ENCODE assay signal across 8 cellular contexts in the genomic region with DNA sequence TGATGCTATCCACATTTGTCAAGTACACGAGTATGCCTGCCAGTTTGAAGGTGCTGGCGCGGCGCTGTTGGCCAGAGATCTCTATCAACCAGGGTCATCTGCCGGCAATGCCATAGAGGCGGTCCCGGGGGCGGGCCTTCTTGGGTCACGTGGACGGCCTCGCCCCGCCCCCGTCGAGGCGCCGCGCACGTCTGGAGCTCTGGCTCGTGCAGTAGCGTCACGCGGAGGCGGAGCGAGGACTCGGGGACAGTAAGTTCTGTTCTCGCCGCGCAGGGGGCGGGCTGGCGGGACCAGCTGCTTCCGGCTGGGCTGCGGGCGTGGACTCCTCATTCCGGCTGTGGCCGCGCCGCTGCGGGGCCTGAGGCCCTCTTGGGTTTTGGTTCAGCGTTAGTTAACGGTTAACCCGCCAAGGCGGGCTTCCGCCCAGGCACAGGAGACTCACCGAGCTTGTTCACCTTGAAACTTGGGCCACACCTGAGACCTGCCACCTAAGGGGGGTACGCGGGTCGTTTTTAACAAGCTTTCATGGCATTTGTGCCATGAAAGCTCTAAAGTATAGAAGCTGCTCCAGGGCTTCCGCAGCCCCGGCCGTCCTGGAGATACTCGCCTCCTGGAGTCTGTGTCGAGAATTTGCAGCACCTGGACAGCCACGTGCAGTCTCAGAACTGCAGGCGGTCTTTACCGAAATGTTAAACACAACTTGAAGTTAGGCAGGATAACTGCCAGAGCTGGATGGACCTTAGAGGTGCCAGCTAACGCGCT. TPM values are rescaled to one million over a fixed set of nuclear protein-coding genes. Genes with fewer than 3 reads are reported as not detected.
DNase-seq lines count a peak whose midpoint lies in the region; ATAC-seq lines count a peak whose summit lies in the region.

A gene (plus strand): TSS at position 209 of the 762 bp plus-strand sequence. CDS start 5,495 bp downstream, outside the sequence.

- WGBS in mesendoderm (ENCODE audit: extremely low coverage, insufficient coverage, low lambda C conversion rate) = no CpG with 5 or more reads among the region's 57 CpGs

- H3K4me3 ChIP-seq in endocrine pancreas (ENCODE audit: control insufficient read depth, insufficient read depth, low read length) (peak within 1 kb of the TSS; percentile 84), mesendoderm (ENCODE audit: low read length) (no peak within 1 kb of the TSS)

- H3K4ac ChIP-seq in mesendoderm (ENCODE audit: low read depth, low read length) = peak within 1 kb of the TSS; percentile 97

- DNase-seq in COR-L47 (lab: John Stamatoyannopoulos, UW) (peak; percentile 98), HS-27A (ENCODE audit: low read depth) (peak; percentile 64), NOMO-1 treated with DMSO at 0.1 percent for 48 hours (lab: John Stamatoyannopoulos, UW; ENCODE audit: unreplicated experiment) (peak; percentile 94), mesendoderm (peak; percentile 99)
- peak; percentile 83 for DNase-seq in activated CD8-positive, alpha-beta memory T cell treated with anti-CD3 and anti-CD28 coated beads, Interleukin-2, amount 50 U/mL, for 1 hour (ENCODE audit: extremely low read depth)
- peak; percentile 91 for DNase-seq in stimulated activated CD8-positive, alpha-beta memory T cell treated with anti-CD3 and anti-CD28 coated beads, Interleukin-12 subunit alpha, Interleukin-12 subunit beta, amount 100 ng/mL, for 4 hours (ENCODE audit: low read depth)

- H3K56ac ChIP-seq in mesendoderm (ENCODE audit: low read length) = peak within 1 kb of the TSS; percentile 85

- peak within 1 kb of the TSS; percentile 86 for H3K27ac ChIP-seq in mesendoderm (ENCODE audit: low read depth, low read length)

- peak within 1 kb of the TSS; percentile 61 for H2BK5ac ChIP-seq in mesendoderm (ENCODE audit: low read length)

- H3K79me2 ChIP-seq in mesendoderm (ENCODE audit: control insufficient read depth, insufficient read depth, low read length) = no peaks in the 10 kb centered on the region

- peaks cover 28% of the 10 kb centered on the region for H3K4me1 ChIP-seq in endocrine pancreas (ENCODE audit: control insufficient read depth, insufficient read depth, low read length)
- H3K4me1 ChIP-seq in mesendoderm (ENCODE audit: control insufficient read depth, low read depth, low read length) = no peaks in the 10 kb centered on the region

- no peak within 1 kb of the TSS for H4K5ac ChIP-seq in mesendoderm (ENCODE audit: low read length)

- ATAC-seq in GM19468 (IDR thresholded peaks at IDR 0.05; ENCODE audit: extremely low read depth, unreplicated experiment) = peak; percentile 96

- no peak within 1 kb of the TSS for H4K8ac ChIP-seq in mesendoderm (ENCODE audit: low read depth, low read length)

- H3K27me3 ChIP-seq in endocrine pancreas (ENCODE audit: control insufficient read depth, insufficient read depth, low read length) (no peaks in the 10 kb centered on the region), mesendoderm (ENCODE audit: insufficient read depth, low read length, poor library complexity) (no peaks in the 10 kb centered on the region)

- H2BK15ac ChIP-seq in mesendoderm (replicated peaks; ENCODE audit: low read depth) = peak within 1 kb of the TSS; percentile 12

- no peaks in the 10 kb centered on the region for H3K79me1 ChIP-seq in mesendoderm (ENCODE audit: low read length)

- H3K9ac ChIP-seq in endocrine pancreas (ENCODE audit: control insufficient read depth, insufficient read depth, low read length) = peak within 1 kb of the TSS; percentile 84
- peak within 1 kb of the TSS; percentile 76 for H3K9ac ChIP-seq in mesendoderm (ENCODE audit: low read length)

- peak within 1 kb of the TSS; percentile 86 for H2BK120ac ChIP-seq in mesendoderm (ENCODE audit: low read depth, low read length)

- H3K36me3 ChIP-seq in endocrine pancreas (ENCODE audit: control insufficient read depth, insufficient read depth, low read length) = no peaks in the 10 kb centered on the region
- H3K36me3 ChIP-seq in mesendoderm (ENCODE audit: control insufficient read depth, insufficient read depth, low read length) = no peaks in the 10 kb centered on the region

- H3K18ac ChIP-seq in mesendoderm (ENCODE audit: low read length) = peak within 1 kb of the TSS; percentile 24

- H2AK5ac ChIP-seq in mesendoderm (ENCODE audit: low read length) = no peak within 1 kb of the TSS

- no peaks in the 10 kb centered on the region for H3K9me3 ChIP-seq in endocrine pancreas (ENCODE audit: control insufficient read depth, low read length)

- peak within 1 kb of the TSS; percentile 70 for H3K23ac ChIP-seq in mesendoderm (ENCODE audit: low read length)

- peak within 1 kb of the TSS; percentile 56 for H3K4me2 ChIP-seq in mesendoderm (ENCODE audit: low read length)

RNA-seq across cellular contexts. Expression of the gene that starts here (rescaled TPM):
- polyA plus RNA-seq in mesendoderm (2013, experiment 1 of 2) = 2.8 TPM
- polyA plus RNA-seq in mesendoderm (2013, experiment 2 of 2) = 2.2 TPM
